In the genomic region with DNA sequence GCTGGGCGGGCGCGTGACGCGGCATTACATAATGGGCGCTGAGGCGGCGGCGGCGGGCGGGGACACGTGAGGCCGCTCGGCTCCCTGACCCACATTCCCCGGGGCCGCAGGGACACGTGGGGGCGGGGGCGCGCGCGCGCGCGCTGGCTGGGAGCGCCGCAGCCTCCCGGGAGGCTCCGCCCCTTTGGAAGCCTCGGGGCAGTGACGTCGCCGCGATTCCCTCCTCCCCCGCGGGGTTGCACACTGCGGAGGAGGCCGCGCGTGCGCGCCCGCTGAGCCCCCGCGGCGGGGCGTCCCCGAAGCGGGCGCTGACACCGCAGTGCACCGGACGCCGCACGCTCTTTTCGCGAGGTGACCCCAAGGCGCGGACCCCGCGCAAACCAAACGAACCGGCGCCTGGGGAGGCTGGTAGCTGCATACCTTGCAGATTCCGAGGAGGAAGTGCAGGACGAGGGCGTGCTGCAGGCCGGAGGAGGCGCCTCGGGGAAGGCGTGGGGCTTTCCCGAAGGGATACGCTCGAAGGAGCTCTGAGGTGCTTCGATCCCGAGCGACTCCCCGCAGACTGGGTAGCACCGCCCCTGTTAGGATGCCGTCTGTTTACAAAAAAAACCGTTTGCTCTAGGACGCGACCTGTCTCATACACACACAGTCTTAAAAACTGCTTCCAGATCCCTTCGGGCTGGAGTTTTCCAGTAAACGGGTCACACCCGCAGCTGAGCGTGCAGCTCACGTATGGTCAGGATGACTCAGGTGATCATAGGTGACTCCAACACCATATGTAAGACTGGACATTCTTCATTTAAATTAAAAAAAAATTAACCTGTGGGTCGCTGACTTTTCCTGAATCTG, we compare ENCODE assay signal across 8 cellular contexts. TPM values are rescaled to one million over a fixed set of nuclear protein-coding genes. Genes with fewer than 3 reads are reported as not detected.
A peak's percentile ranks its signal among the peaks of the same experiment; 100 is the strongest.
DNase-seq lines count a peak whose midpoint lies in the region; ATAC-seq and TF ChIP-seq lines count a peak whose summit lies in the region.

No MANE protein-coding gene starts in this region.

- H3K4me1 Mint-ChIP-seq in endothelial cell (ENCODE audit: unreplicated experiment): peaks cover 10% of the 10 kb centered on the region

- H3K36me3 Mint-ChIP-seq in endothelial cell (ENCODE audit: low read depth, unreplicated experiment): peaks cover 9% of the 10 kb centered on the region

- ATAC-seq in GM21515 (IDR thresholded peaks at IDR 0.05; ENCODE audit: unreplicated experiment): peak; percentile 80

- peaks cover 34% of the 10 kb centered on the region for H3K4me1 ChIP-seq in HUES6 (ENCODE audit: control insufficient read depth, insufficient read depth, low read length)
- no peaks in the 10 kb centered on the region for H3K4me1 ChIP-seq in NT2/D1 (ENCODE audit: insufficient read depth, insufficient read length)

- H3K36me3 ChIP-seq in HUES6 (ENCODE audit: control insufficient read depth, insufficient read depth, low read length) (no peaks in the 10 kb centered on the region), NT2/D1 (ENCODE audit: insufficient read depth, insufficient read length, low read length) (no peaks in the 10 kb centered on the region)

- TF ChIP-seq CTCF in endothelial cell (IDR thresholded peaks at IDR 0.05; ENCODE audit: unreplicated experiment): no peak

- H3K9me3 ChIP-seq in HUES6 (ENCODE audit: control insufficient read depth, insufficient read depth, low read depth, low read length): no peaks in the 10 kb centered on the region
- H3K9me3 ChIP-seq in NT2/D1 (ENCODE audit: insufficient read depth, low read length): no peaks in the 10 kb centered on the region

- H3K27ac Mint-ChIP-seq in endothelial cell (ENCODE audit: unreplicated experiment): peak overlapping the region; percentile 93

- peak; percentile 97 for DNase-seq in DMS 273 (lab: John Stamatoyannopoulos, UW; ENCODE audit: unreplicated experiment)
- peak; percentile 92 for DNase-seq in NT2/D1 (ENCODE audit: low read depth, low spot score)
- DNase-seq in activated CD8-positive, alpha-beta memory T cell treated with anti-CD3 and anti-CD28 coated beads, Interleukin-2, amount 50 U/mL, for 4 hours: peak; percentile 99
- peak; percentile 100 for DNase-seq in endothelial cell (ENCODE audit: low spot score)
- peak; percentile 94 for DNase-seq in midbrain (lab: John Stamatoyannopoulos, UW)
- peak; percentile 94 to 97 for DNase-seq in stimulated activated CD8-positive, alpha-beta memory T cell treated with anti-CD3 and anti-CD28 coated beads, Interleukin-15, amount 100 ng/mL, for 48 hours (ENCODE audit: low read depth in 2 of 2)

- peak overlapping the region; percentile 96 for H3K9ac ChIP-seq in HUES6 (ENCODE audit: low read length)
- H3K9ac ChIP-seq in NT2/D1 (ENCODE audit: insufficient read length, low read depth): peak overlapping the region; percentile 91

- peaks cover 15% of the 10 kb centered on the region for H3K27me3 Mint-ChIP-seq in endothelial cell (ENCODE audit: unreplicated experiment)

- no peaks in the 10 kb centered on the region for H3K9me3 Mint-ChIP-seq in endothelial cell (ENCODE audit: unreplicated experiment)

- peak overlapping the region; percentile 88 for H3K27ac ChIP-seq in HUES6 (ENCODE audit: low read depth, low read length)

- no peaks in the 10 kb centered on the region for H3K27me3 ChIP-seq in HUES6 (ENCODE audit: control insufficient read depth, insufficient read depth, low read length)
- no peaks in the 10 kb centered on the region for H3K27me3 ChIP-seq in NT2/D1 (ENCODE audit: insufficient read depth, insufficient read length)

- H3K4me3 ChIP-seq in HUES6 (ENCODE audit: low read depth, low read length): peak overlapping the region; percentile 83
- peak overlapping the region; percentile 78 for H3K4me3 ChIP-seq in NT2/D1 (ENCODE audit: insufficient read length, low read depth)

- peak overlapping the region; percentile 97 for H3K4me3 Mint-ChIP-seq in endothelial cell (ENCODE audit: unreplicated experiment)

RNA-seq across cellular contexts. Expression of a gene that starts 1.0 kb away (rescaled TPM):
- 17.2 TPM for total RNA-seq in endothelial cell (ENCODE audit: unreplicated experiment)

RNA-seq across cellular contexts. Expression of a gene that starts 29.2 kb away (rescaled TPM):
- total RNA-seq in endothelial cell (ENCODE audit: unreplicated experiment): 2,853 TPM

RNA-seq across cellular contexts. Expression of a gene that starts 29.3 kb away (rescaled TPM):
- 4.3 TPM for total RNA-seq in endothelial cell (ENCODE audit: unreplicated experiment)

Comparison
In these comparisons a context has a peak if more than half of its experiments do, and no peak if none do; other contexts are left out.
1. Peak in every context shown above with its lines: DNase-seq, ATAC-seq, H3K4me3 ChIP-seq and H3K27ac ChIP-seq.